8 cellular contexts compared by ENCODE assay signal in genomic region chr2:56500317-56500716, GRCh38.
"Had no signal": no experiment of that assay in that cellular context is flagged by ENCODE, and none has a peak within 500 bp of the region (broad histone marks: within the 10 kb centered on the region; RNA-seq: fewer than 3 reads in every experiment).

No MANE protein-coding gene starts in this region.

- H3K4me3 ChIP-seq: GM12878 had no signal

- FAIRE-seq: G401.6, GM12878, GM12891, GM12892, GM18507, GM19239 had no signal

- DNase-seq: GDM1, GF-D8 had no signal

- ATAC-seq: GM12878 had no signal
